ENCODE assay signal across 12 cellular contexts in genomic region chr17:43927101-43927935, GRCh38. TPM values are rescaled to one million over a fixed set of nuclear protein-coding genes. Genes with fewer than 3 reads are reported as not detected.
DNase-seq lines count a peak whose midpoint lies in the region; ATAC-seq and TF ChIP-seq lines count a peak whose summit lies in the region.
"Had no signal": no experiment of that assay in that cellular context is flagged by ENCODE, and none has a peak within 500 bp of the region (broad histone marks: within the 10 kb centered on the region; RNA-seq: fewer than 3 reads in every experiment).

No MANE protein-coding gene starts in this region.

- TF ChIP-seq CTCF in upper lobe of right lung (IDR thresholded peaks at IDR 0.05): no peak

- H3K36me3 Mint-ChIP-seq in naive thymus-derived CD8-positive, alpha-beta T cell: peaks cover 0 to 2% (median 0%) of the 10 kb centered on the region in 3 donors

- DNase-seq in Right ventricle myocardium inferior (ENCODE audit: missing footprints) (no peak), cardiac septum (ENCODE audit: low spot score) (no peak), upper lobe of right lung (peak; percentile 66), COLO668 (lab: John Stamatoyannopoulos, UW; ENCODE audit: unreplicated experiment) (no peak), cerebellum (ENCODE audit: low spot score) (no peak)
- DNase-seq in effector memory CD4-positive, alpha-beta T cell: no peak
- DNase-seq in naive thymus-derived CD8-positive, alpha-beta T cell: peak in 2 of 10 donors; percentile 16 to 19
- DNase-seq: DND-41 had no signal

- peak overlapping the region; percentile 83 to 95 (median 88) for H3K4me3 Mint-ChIP-seq in naive thymus-derived CD8-positive, alpha-beta T cell

- H3K9me3 Mint-ChIP-seq in naive thymus-derived CD8-positive, alpha-beta T cell: no peaks in the 10 kb centered on the region

- no peaks in the 10 kb centered on the region for H3K36me3 ChIP-seq in effector memory CD4-positive, alpha-beta T cell (ENCODE audit: control insufficient read depth, insufficient read depth, low read length)
- H3K36me3 ChIP-seq in upper lobe of right lung: no peaks in the 10 kb centered on the region

- no peaks in the 10 kb centered on the region for H3K9me3 ChIP-seq in effector memory CD4-positive, alpha-beta T cell (ENCODE audit: control insufficient read depth, low read length)
- H3K9me3 ChIP-seq in upper lobe of right lung: no peaks in the 10 kb centered on the region

- no peaks in the 10 kb centered on the region for H3K27me3 ChIP-seq in effector memory CD4-positive, alpha-beta T cell (replicated peaks; ENCODE audit: control insufficient read depth, insufficient read depth, low read length, poor library complexity, severe bottlenecking)
- H3K27me3 ChIP-seq in upper lobe of right lung: peaks cover 18% of the 10 kb centered on the region

- H3K4me3 ChIP-seq in effector memory CD4-positive, alpha-beta T cell (ENCODE audit: insufficient read depth, low read depth, low read length, poor library complexity, severe bottlenecking): peak overlapping the region; percentile 24
- H3K4me3 ChIP-seq in upper lobe of right lung: peak overlapping the region; percentile 36

- no peak overlapping the region for H3K27ac ChIP-seq in effector memory CD4-positive, alpha-beta T cell (ENCODE audit: insufficient read depth, low read length, poor library complexity, severe bottlenecking)
- no peak overlapping the region for H3K27ac ChIP-seq in upper lobe of right lung

- intact Hi-C loops in Right ventricle myocardium inferior (cut with DNase I) (no loop called here), cardiac septum (cut with DNase I) (no loop called here), upper lobe of right lung (cut with DNase I) (no loop called here)

- H3K27ac Mint-ChIP-seq in naive thymus-derived CD8-positive, alpha-beta T cell: peak overlapping the region; percentile 79 to 97 (median 90)

- H3K4me1 ChIP-seq in effector memory CD4-positive, alpha-beta T cell (ENCODE audit: control insufficient read depth, insufficient read depth, low read length, poor library complexity, severe bottlenecking): peaks cover 17% of the 10 kb centered on the region
- peaks cover 13% of the 10 kb centered on the region for H3K4me1 ChIP-seq in upper lobe of right lung

- POLR2A ChIA-PET in naive thymus-derived CD8-positive, alpha-beta T cell (lab: Charles Lee): interaction anchor here (0.6 to 1.7 kb wide), 4 partner anchors 11 to 73 kb away, joined by 3 to 10 read pairs (median 8); partner anchors contain the start of gene MPP2

- H3K27me3 Mint-ChIP-seq in naive thymus-derived CD8-positive, alpha-beta T cell: peaks cover 0 to 10% (median 0%) of the 10 kb centered on the region in 5 donors

- ATAC-seq in Right ventricle myocardium inferior (peak; percentile 42), upper lobe of right lung (peak; percentile 38), HG02642 (IDR thresholded peaks at IDR 0.05; ENCODE audit: poor library complexity, unreplicated experiment) (no peak)
- peak; percentile 50 to 82 for ATAC-seq in naive thymus-derived CD8-positive, alpha-beta T cell

- H3K4me1 Mint-ChIP-seq in naive thymus-derived CD8-positive, alpha-beta T cell: peaks cover 18 to 30% (median 27%) of the 10 kb centered on the region in 4 donors

RNA-seq across cellular contexts. Expression of gene PPY, which starts 15.0 kb away (rescaled TPM):
- total RNA-seq in Right ventricle myocardium inferior (not detected), cardiac septum (not detected), upper lobe of right lung (not detected), cerebellum (not detected)
- total RNA-seq in naive thymus-derived CD8-positive, alpha-beta T cell: not detected
- polyA plus RNA-seq in naive thymus-derived CD8-positive, alpha-beta T cell: not detected
- total RNA-seq: dermis microvascular lymphatic vessel endothelial cell; T-helper 1 cell treated with Interleukin-12 subunit alpha and Interleukin-12 subunit beta and Interleukin-4 antibody, amounts not matched to agents 30 ng/mL and 1 ng/mL, for 36 hours; temporal lobe had no signal

RNA-seq across cellular contexts. Expression of gene MPP2, which starts 20.0 kb away (rescaled TPM):
- total RNA-seq in Right ventricle myocardium inferior (16.2 TPM), cardiac septum (13.8 TPM), upper lobe of right lung (0.49 TPM), cerebellum (14.2 TPM)
- 1 to 10 TPM; 2.4 to 5.2 TPM for total RNA-seq in naive thymus-derived CD8-positive, alpha-beta T cell
- polyA plus RNA-seq in naive thymus-derived CD8-positive, alpha-beta T cell: 1 to 10 TPM; 1.1 to 4.0 (median 3.1) TPM

RNA-seq across cellular contexts. Expression of gene PYY, which starts 26.4 kb away (rescaled TPM):
- total RNA-seq in Right ventricle myocardium inferior (not detected), cardiac septum (not detected), upper lobe of right lung (not detected), cerebellum (not detected)
- total RNA-seq in naive thymus-derived CD8-positive, alpha-beta T cell: not detected
- not detected for polyA plus RNA-seq in naive thymus-derived CD8-positive, alpha-beta T cell
- total RNA-seq: dermis microvascular lymphatic vessel endothelial cell; T-helper 1 cell treated with Interleukin-12 subunit alpha and Interleukin-12 subunit beta and Interleukin-4 antibody, amounts not matched to agents 30 ng/mL and 1 ng/mL, for 36 hours; temporal lobe had no signal
